Comparison of ENCODE assay signal across 8 cellular contexts in the genomic region with DNA sequence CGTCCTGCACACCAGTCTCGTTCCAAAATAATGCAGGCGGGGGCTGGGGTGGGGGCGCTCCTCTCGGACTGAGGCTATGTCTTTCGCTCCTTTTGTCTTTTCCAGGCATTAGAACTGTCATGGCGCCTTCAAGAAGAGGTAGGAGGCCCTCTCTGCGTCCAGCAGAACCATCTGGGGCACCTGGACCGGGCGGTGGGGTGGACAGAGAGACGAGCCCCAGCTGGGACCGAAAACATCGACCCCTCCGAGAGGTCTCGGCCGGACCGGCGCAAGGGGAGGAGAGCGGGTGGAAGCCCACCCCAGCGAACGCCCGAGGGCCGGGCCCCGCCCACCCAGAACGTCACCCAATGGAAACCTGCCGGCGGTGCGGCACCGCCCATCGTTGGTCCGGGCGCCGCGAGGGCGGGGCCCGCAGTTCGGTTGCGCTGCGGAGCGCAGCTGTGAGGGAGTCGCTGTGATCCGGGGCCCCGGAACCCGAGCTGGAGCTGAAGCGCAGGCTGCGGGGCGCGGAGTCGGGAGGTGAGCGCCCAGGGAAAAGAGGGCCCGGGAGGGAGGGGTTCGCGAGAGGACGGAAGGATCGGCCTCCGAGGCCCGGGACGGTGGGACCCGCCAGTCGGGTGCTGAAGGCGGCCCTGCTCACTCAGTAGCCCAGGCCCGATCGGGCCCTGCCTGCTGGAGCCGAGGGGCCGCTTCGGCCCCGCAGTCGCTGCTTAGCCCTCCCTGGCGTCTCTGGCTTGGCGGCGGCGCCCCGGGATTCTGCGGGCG. TPM values are rescaled to one million over a fixed set of nuclear protein-coding genes. Genes with fewer than 3 reads are reported as not detected.
A peak's percentile ranks its signal among the peaks of the same experiment; 100 is the strongest.
DNase-seq lines count a peak whose midpoint lies in the region; ATAC-seq, FAIRE-seq and TF ChIP-seq lines count a peak whose summit lies in the region.

A gene (plus strand): TSS at position 419 of the 765 bp plus-strand sequence. CDS start 4,643 bp downstream, outside the sequence.

- peak within 1 kb of the TSS; percentile 98 to 99 for H3K4me3 Mint-ChIP-seq in activated T-cell treated with anti-CD3 and anti-CD28 coated beads, Interleukin-2, amount 50 U/mL, for 72 hours

- peak within 1 kb of the TSS; percentile 93 for H3K4me2 ChIP-seq in KMS-11

- no peaks in the 10 kb centered on the region for H3K9me3 ChIP-seq in esophagus muscularis mucosa

- peaks cover 3 to 11% of the 10 kb centered on the region in 2 donors for H3K36me3 Mint-ChIP-seq in activated T-cell treated with anti-CD3 and anti-CD28 coated beads, Interleukin-2, amount 50 U/mL, for 72 hours (ENCODE audit: insufficient read depth in 2 of 2)

- H3K9me3 Mint-ChIP-seq in activated T-cell treated with anti-CD3 and anti-CD28 coated beads, Interleukin-2, amount 50 U/mL, for 72 hours: no peaks in the 10 kb centered on the region

- no peaks in the 10 kb centered on the region for H4K20me1 ChIP-seq in KMS-11 (ENCODE audit: insufficient read depth)

- ATAC-seq in GM21737 (IDR thresholded peaks at IDR 0.05; ENCODE audit: unreplicated experiment): peak; percentile 87
- ATAC-seq in activated T-cell treated with anti-CD3 and anti-CD28 coated beads, Interleukin-2, amount 50 U/mL, for 72 hours (replicated peaks in 1 of 2): peak; percentile 88 to 91

- H3K27me3 ChIP-seq in KMS-11 (ENCODE audit: insufficient read depth, low read depth) (no peaks in the 10 kb centered on the region), esophagus muscularis mucosa (no peaks in the 10 kb centered on the region)

- no peak for TF ChIP-seq CTCF in KMS-11 (conservative IDR thresholded peaks at IDR 0.05; ENCODE audit: low read depth, low read length)
- no peak for TF ChIP-seq CTCF in esophagus muscularis mucosa (IDR thresholded peaks at IDR 0.05)

- H3K27ac Mint-ChIP-seq in activated T-cell treated with anti-CD3 and anti-CD28 coated beads, Interleukin-2, amount 50 U/mL, for 72 hours: peak within 1 kb of the TSS; percentile 96

- 0% methylated on average over 11 of the region's 75 CpGs for WGBS in esophagus muscularis mucosa

- H2AFZ ChIP-seq in KMS-11 (ENCODE audit: low read depth): peak within 1 kb of the TSS; percentile 87

- no peaks in the 10 kb centered on the region for H3K36me3 ChIP-seq in KMS-11 (ENCODE audit: insufficient read depth)
- H3K36me3 ChIP-seq in esophagus muscularis mucosa: peaks cover 0 to 9% (median 5%) of the 10 kb centered on the region in 4 donors

- peaks cover 46% of the 10 kb centered on the region for H3K4me1 Mint-ChIP-seq in activated T-cell treated with anti-CD3 and anti-CD28 coated beads, Interleukin-2, amount 50 U/mL, for 72 hours (ENCODE audit: low read depth)

- no peaks in the 10 kb centered on the region for H3K27me3 Mint-ChIP-seq in activated T-cell treated with anti-CD3 and anti-CD28 coated beads, Interleukin-2, amount 50 U/mL, for 72 hours (ENCODE audit: low read depth)

- peak within 1 kb of the TSS; percentile 38 for H3K4me3 ChIP-seq in KMS-11 (IDR thresholded peaks at IDR 0.05; ENCODE audit: insufficient read depth, low read depth, low read length)
- H3K4me3 ChIP-seq in esophagus muscularis mucosa: peak within 1 kb of the TSS; percentile 97 to 100 (median 98)

- no peak for TF ChIP-seq EP300 in esophagus muscularis mucosa (IDR thresholded peaks at IDR 0.05)

- H3K27ac ChIP-seq in KMS-11 (peak within 1 kb of the TSS; percentile 74), esophagus muscularis mucosa (replicated peaks in 1 of 4) (peak within 1 kb of the TSS; percentile 99 to 100 (median 99))

- TF ChIP-seq POLR2A in esophagus muscularis mucosa (IDR thresholded peaks at IDR 0.05; ENCODE audit: low read depth): peak; percentile 94

- intact Hi-C loops in esophagus muscularis mucosa (cut with DNase I): loop anchor here (2.0 to 5.0 kb wide), 2 partner anchors 20 to 59 kb away; a partner anchor contains a TSS

- DNase-seq in DMS79 treated with DMSO at 0.1 percent for 48 hours (lab: John Stamatoyannopoulos, UW): peak; percentile 90
- DNase-seq in RCC 7860 (ENCODE audit: low spot score): peak; percentile 74
- DNase-seq in activated T-cell treated with anti-CD3 and anti-CD28 coated beads, Interleukin-2, amount 50 U/mL, for 72 hours: peak; percentile 95 to 98
- DNase-seq in esophagus muscularis mucosa (ENCODE audit: extremely low spot score): peak; percentile 98
- DNase-seq in myocyte (ENCODE audit: low read depth): peak; percentile 94
- peak; percentile 80 to 91 for DNase-seq in stimulated activated CD8-positive, alpha-beta memory T cell treated with anti-CD3 and anti-CD28 coated beads, Interleukin-7, amount 100 ng/mL, for 4 hours (ENCODE audit: low read depth in 2 of 2)

- H3K9ac ChIP-seq in KMS-11: peak within 1 kb of the TSS; percentile 78

- H3K4me1 ChIP-seq in KMS-11 (ENCODE audit: low read depth, poor library complexity, severe bottlenecking): peaks cover 29% of the 10 kb centered on the region
- H3K4me1 ChIP-seq in esophagus muscularis mucosa: peaks cover 35 to 51% (median 46%) of the 10 kb centered on the region in 4 donors

- no peak for FAIRE-seq in RCC 7860 (lab: Jason Lieb, UNC)

- peaks cover 30% of the 10 kb centered on the region for H3K79me2 ChIP-seq in KMS-11 (ENCODE audit: insufficient read depth, low read depth)

RNA-seq across cellular contexts. Expression of the gene that starts here (rescaled TPM):
- 10 to 100 TPM; 79.7 to 96.3 TPM for total RNA-seq in activated T-cell treated with anti-CD3 and anti-CD28 coated beads, Interleukin-2, amount 50 U/mL, for 72 hours
- 10 to 100 TPM; 74.8 to 96.0 (median 85.8) TPM for total RNA-seq in esophagus muscularis mucosa
- total RNA-seq in myocyte: 168 and 169 TPM in 2 replicates
- polyA plus RNA-seq in myocyte (2012): 153 TPM

Comparison
In these comparisons a context has a peak if more than half of its experiments do, and no peak if none do; other contexts are left out.
1. Peak in every context shown above with its lines: DNase-seq, ATAC-seq, H3K4me3 ChIP-seq and H3K27ac ChIP-seq.